ENCODE assay signal across 8 cellular contexts in the genomic region with DNA sequence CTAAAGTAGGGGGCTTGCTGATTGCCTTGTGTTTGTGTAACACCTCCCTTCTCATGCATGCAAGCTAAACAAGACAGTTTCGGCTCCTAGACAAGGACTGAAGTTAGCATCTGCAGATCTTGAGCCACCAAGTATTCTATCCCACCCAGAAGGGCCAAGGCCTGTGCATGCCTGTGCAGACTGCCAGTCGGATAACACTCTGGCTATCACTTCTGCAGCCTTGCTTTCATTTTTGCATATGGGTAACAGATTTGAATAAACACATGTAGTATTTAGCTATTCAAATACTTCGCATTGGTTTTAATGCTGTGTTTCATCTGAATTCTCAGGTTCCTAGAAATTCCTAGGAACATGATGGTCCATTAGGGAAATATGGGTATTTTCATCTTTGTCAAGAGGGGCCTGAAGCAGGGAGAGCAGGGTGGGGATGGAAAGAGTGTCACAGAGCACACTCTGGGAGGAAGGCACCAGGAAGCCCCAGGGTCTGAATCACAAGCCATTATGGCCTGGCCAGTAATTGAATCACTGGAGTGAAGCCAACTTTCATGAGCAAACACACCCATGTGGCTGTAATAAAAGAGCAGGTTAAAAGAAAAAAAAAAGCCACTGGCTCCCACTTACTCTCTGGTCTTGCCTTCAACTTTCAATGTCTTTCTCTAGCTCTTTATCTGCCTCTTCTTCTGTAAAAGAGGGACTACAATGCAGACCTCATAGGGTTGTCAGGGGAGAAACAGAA. TPM values are rescaled to one million over a fixed set of nuclear protein-coding genes. Genes with fewer than 3 reads are reported as not detected.
A peak's percentile ranks its signal among the peaks of the same experiment; 100 is the strongest.
DNase-seq lines count a peak whose midpoint lies in the region; ATAC-seq and TF ChIP-seq lines count a peak whose summit lies in the region.

No MANE protein-coding gene starts in this region.

- H3K9ac ChIP-seq in GM23248: peak overlapping the region; percentile 34; the same call in 1 of the 2 replicates

- H3K27me3 Mint-ChIP-seq in chondrocyte (ENCODE audit: low read depth): no peaks in the 10 kb centered on the region

- peak overlapping the region; percentile 19; the same call in 1 of the 2 replicates for H3K4me3 ChIP-seq in GM23248

- peak overlapping the region; percentile 50 for H3K27ac ChIP-seq in GM23248

- H3F3A ChIP-seq in GM23248 (ENCODE audit: insufficient read depth): peaks cover 33% of the 10 kb centered on the region

- H3K9me3 Mint-ChIP-seq in chondrocyte (ENCODE audit: low read depth): no peaks in the 10 kb centered on the region

- peaks cover 72% of the 10 kb centered on the region for H3K4me1 Mint-ChIP-seq in chondrocyte (ENCODE audit: low read depth)

- H3K79me2 ChIP-seq in GM23248 (ENCODE audit: insufficient read depth): peaks cover 87% of the 10 kb centered on the region

- in situ Hi-C loops in GM23248 (cut with MboI): no loop called here

- no peaks in the 10 kb centered on the region for H3K36me3 Mint-ChIP-seq in chondrocyte (ENCODE audit: low read depth)

- no peak for TF ChIP-seq CTCF in chondrocyte (IDR thresholded peaks at IDR 0.05)

- H3K4me2 ChIP-seq in GM23248 (ENCODE audit: unreplicated experiment): peak overlapping the region; percentile 66

- H3K4me3 Mint-ChIP-seq in chondrocyte (ENCODE audit: unreplicated experiment): no peak overlapping the region

- DNase-seq in GM23248 (peak; percentile 96), NCI-H2227 (lab: John Stamatoyannopoulos, UW; ENCODE audit: unreplicated experiment) (peak; percentile 67), chondrocyte (ENCODE audit: low spot score) (no peak), pulmonary artery endothelial cell (ENCODE audit: low read depth, low spot score) (peak; percentile 75), middle frontal gyrus (ENCODE audit: extremely low spot score, low spot score) (no peak)

- no peaks in the 10 kb centered on the region for H3K27me3 ChIP-seq in GM23248 (replicated peaks; ENCODE audit: insufficient read depth)

- H3K9me2 ChIP-seq in GM23248 (ENCODE audit: insufficient read depth): no peaks in the 10 kb centered on the region

- no peaks in the 10 kb centered on the region for H3K9me3 ChIP-seq in GM23248 (ENCODE audit: low read depth)

- ATAC-seq in HG02763 (IDR thresholded peaks at IDR 0.05; ENCODE audit: unreplicated experiment) (no peak), GM19452 (IDR thresholded peaks at IDR 0.05; ENCODE audit: unreplicated experiment) (no peak), GM21515 (IDR thresholded peaks at IDR 0.05; ENCODE audit: unreplicated experiment) (no peak)

- H2AFZ ChIP-seq in GM23248: no peak overlapping the region

- H3K36me3 ChIP-seq in GM23248 (ENCODE audit: low read depth): no peaks in the 10 kb centered on the region

- WGBS in GM23248 (ENCODE audit: low coverage in 1 of 2, low lambda C conversion rate in 2 of 2, missing lambda C conversion rate in 2 of 2), 2 experiments: 25 to 35% methylated on average over 3 of the region's 3 CpGs

- H3K4me1 ChIP-seq in GM23248 (ENCODE audit: insufficient read depth): peaks cover 52% of the 10 kb centered on the region

- H4K20me1 ChIP-seq in GM23248 (ENCODE audit: insufficient read depth): no peaks in the 10 kb centered on the region

- peak overlapping the region; percentile 83 for H3K27ac Mint-ChIP-seq in chondrocyte (ENCODE audit: unreplicated experiment)

RNA-seq across cellular contexts. Expression of gene GADD45A, which starts 28.2 kb away (rescaled TPM):
- total RNA-seq in GM23248 (2014; rRNA removed; shearing (Covaris generic)): 59.4 and 72.8 TPM in 2 replicates
- 111 and 115 TPM in 2 replicates for polyA plus RNA-seq in GM23248 (2016; fragmentation: Nextera tagmentation; extraction: Ambion mirVana)
- total RNA-seq in chondrocyte (49.1 to 92.3 TPM (median 89.4 TPM) in 3 replicates), pulmonary artery endothelial cell (28.9 and 60.9 TPM in 2 replicates)

Comparison
In these comparisons a context has a peak if more than half of its experiments do, and no peak if none do; other contexts are left out.
1. DNase-seq: peak in GM23248 (single experiment), NCI-H2227 (single experiment) and pulmonary artery endothelial cell (single experiment); none in chondrocyte (single experiment) and middle frontal gyrus (single experiment).